Comparison of ENCODE assay signal across 8 cellular contexts in genomic region chrX:12955882-12956703, GRCh38. TPM values are rescaled to one million over a fixed set of nuclear protein-coding genes. Genes with fewer than 3 reads are reported as not detected.
DNase-seq lines count a peak whose midpoint lies in the region; ATAC-seq and TF ChIP-seq lines count a peak whose summit lies in the region.

No MANE protein-coding gene starts in this region.

- peaks cover 67% of the 10 kb centered on the region for H3K4me1 Mint-ChIP-seq in activated naive CD8-positive, alpha-beta T cell treated with anti-CD3 and anti-CD28 coated beads for 36 hours

- H3K27ac Mint-ChIP-seq in activated naive CD8-positive, alpha-beta T cell treated with anti-CD3 and anti-CD28 coated beads for 36 hours: peak overlapping the region; percentile 99

- 63% methylated on average over 20 of the region's 20 CpGs for WGBS in hepatocyte (ENCODE audit: low lambda C conversion rate, missing lambda C conversion rate)

- peak overlapping the region; percentile 21 for H3K4me2 ChIP-seq in hepatocyte

- ATAC-seq in HG03159 (IDR thresholded peaks at IDR 0.05; ENCODE audit: unreplicated experiment): peak; percentile 53

- no peaks in the 10 kb centered on the region for H4K20me1 ChIP-seq in hepatocyte (ENCODE audit: insufficient read depth, poor library complexity, severe bottlenecking)

- H3K9me3 Mint-ChIP-seq in activated naive CD8-positive, alpha-beta T cell treated with anti-CD3 and anti-CD28 coated beads for 36 hours: no peaks in the 10 kb centered on the region

- peak overlapping the region; percentile 85 for H3K4me3 Mint-ChIP-seq in activated naive CD8-positive, alpha-beta T cell treated with anti-CD3 and anti-CD28 coated beads for 36 hours

- H3K27me3 Mint-ChIP-seq in activated naive CD8-positive, alpha-beta T cell treated with anti-CD3 and anti-CD28 coated beads for 36 hours: no peaks in the 10 kb centered on the region

- no peaks in the 10 kb centered on the region for H3K27me3 ChIP-seq in hepatocyte

- no peaks in the 10 kb centered on the region for H3K9me2 ChIP-seq in hepatocyte (replicated peaks; ENCODE audit: insufficient read depth)

- H3K27ac ChIP-seq in hepatocyte: peak overlapping the region; percentile 79

- peaks cover 20% of the 10 kb centered on the region for H3K4me1 ChIP-seq in hepatocyte (ENCODE audit: insufficient read depth)

- H3K36me3 ChIP-seq in hepatocyte (replicated peaks; ENCODE audit: insufficient read depth, low read depth): no peaks in the 10 kb centered on the region

- TF ChIP-seq CTCF in hepatocyte (IDR thresholded peaks at IDR 0.05; ENCODE audit: poor library complexity): no peak

- H3K36me3 Mint-ChIP-seq in activated naive CD8-positive, alpha-beta T cell treated with anti-CD3 and anti-CD28 coated beads for 36 hours: peaks cover 13% of the 10 kb centered on the region

- H3K4me3 ChIP-seq in hepatocyte: no peak overlapping the region

- H3K9me3 ChIP-seq in hepatocyte (ENCODE audit: low read depth): no peaks in the 10 kb centered on the region

- H3K79me2 ChIP-seq in hepatocyte: no peaks in the 10 kb centered on the region

- DNase-seq in DMS53 (lab: John Stamatoyannopoulos, UW): peak; percentile 3
- no peak for DNase-seq in DMS53 treated with DMSO at 0.1 percent for 48 hours (lab: John Stamatoyannopoulos, UW; ENCODE audit: unreplicated experiment)
- peak; percentile 95 for DNase-seq in SIG-M5 treated with dmso at 0.1 percent for 504 hours (lab: John Stamatoyannopoulos, UW; ENCODE audit: unreplicated experiment)
- peak; percentile 74 for DNase-seq in activated naive CD8-positive, alpha-beta T cell treated with anti-CD3 and anti-CD28 coated beads for 36 hours
- peak; percentile 60 for DNase-seq in hepatocyte (ENCODE audit: low spot score)
- peak; percentile 67 to 73 for DNase-seq in stimulated activated CD8-positive, alpha-beta memory T cell treated with anti-CD3 and anti-CD28 coated beads, Interleukin-15, amount 100 ng/mL, for 48 hours (ENCODE audit: low read depth in 2 of 2)
- no peak for DNase-seq in GOT3 (lab: John Stamatoyannopoulos, UW)

- H2AFZ ChIP-seq in hepatocyte: peak overlapping the region; percentile 58

RNA-seq across cellular contexts. Expression of gene TMSB4X, which starts 18.8 kb away (rescaled TPM):
- total RNA-seq in activated naive CD8-positive, alpha-beta T cell treated with anti-CD3 and anti-CD28 coated beads for 36 hours: 1,000 to 10,000 TPM; 3,478 to 3,646 TPM
- 6,141 and 6,242 TPM in 2 replicates for total RNA-seq in hepatocyte
- 9,038 and 9,758 TPM in 2 replicates for polyA plus RNA-seq in hepatocyte

RNA-seq across cellular contexts. Expression of gene TLR8, which starts 49.7 kb away (rescaled TPM):
- total RNA-seq in activated naive CD8-positive, alpha-beta T cell treated with anti-CD3 and anti-CD28 coated beads for 36 hours: not detected
- total RNA-seq in hepatocyte: 0.07 and 0.08 TPM in 2 replicates
- not detected in 2 replicates for polyA plus RNA-seq in hepatocyte

Comparison
In these comparisons a context has a peak if more than half of its experiments do, and no peak if none do; other contexts are left out.
1. DNase-seq: peak in DMS53 (single experiment), SIG-M5 treated with dmso at 0.1 percent for 504 hours (single experiment), activated naive CD8-positive, alpha-beta T cell treated with anti-CD3 and anti-CD28 coated beads for 36 hours (single experiment), hepatocyte (single experiment) and stimulated activated CD8-positive, alpha-beta memory T cell treated with anti-CD3 and anti-CD28 coated beads, Interleukin-15, amount 100 ng/mL, for 48 hours (2 of 2); none in DMS53 treated with DMSO at 0.1 percent for 48 hours (single experiment) and GOT3 (single experiment).